17 cellular contexts compared by ENCODE assay signal in the genomic region with DNA sequence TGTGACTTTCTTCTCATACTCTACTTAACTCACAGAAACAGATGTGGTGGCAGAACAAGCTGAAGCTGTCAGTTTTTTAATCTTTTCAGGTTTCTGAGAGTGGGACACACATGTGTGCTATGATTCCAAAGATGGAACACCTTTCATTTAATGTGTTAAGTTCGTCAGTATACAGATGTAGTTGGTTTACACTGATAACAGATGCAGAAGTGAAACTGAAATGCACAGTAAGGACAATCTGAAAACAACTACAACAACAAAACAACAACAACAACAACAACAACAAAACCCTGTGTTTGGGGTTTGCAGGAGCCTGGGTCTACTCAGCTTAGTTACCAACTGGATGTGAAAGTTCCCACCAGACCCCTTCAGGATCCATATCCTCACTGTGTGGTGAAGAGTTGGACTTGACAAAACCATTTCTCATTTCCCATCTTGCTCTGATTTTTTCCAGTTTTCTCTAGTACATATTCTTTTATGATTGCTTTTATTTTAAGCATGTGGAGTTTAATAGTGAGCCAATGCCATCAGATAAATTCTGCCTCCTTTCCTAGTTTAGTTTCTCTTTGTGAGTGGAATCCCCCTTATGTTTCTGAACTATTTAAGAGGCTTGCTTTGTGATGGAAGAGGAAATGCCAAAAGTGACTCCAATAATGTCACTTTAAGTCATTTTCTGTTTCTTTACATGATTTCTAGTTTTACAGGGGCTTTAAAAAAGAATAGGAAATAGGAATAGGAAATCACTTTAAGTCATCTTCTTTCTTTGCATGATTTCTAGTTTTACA. TPM values are rescaled to one million over a fixed set of nuclear protein-coding genes. Genes with fewer than 3 reads are reported as not detected.
DNase-seq lines count a peak whose midpoint lies in the region; ATAC-seq and TF ChIP-seq lines count a peak whose summit lies in the region.
"Had no signal": no experiment of that assay in that cellular context is flagged by ENCODE, and none has a peak within 500 bp of the region (broad histone marks: within the 10 kb centered on the region; RNA-seq: fewer than 3 reads in every experiment).

No MANE protein-coding gene starts in this region.

- no peak overlapping the region for H3K4me3 Mint-ChIP-seq in glutamatergic neuron (ENCODE audit: unreplicated experiment)
- H3K4me3 Mint-ChIP-seq: naive thymus-derived CD8-positive, alpha-beta T cell had no signal

- peak overlapping the region; percentile 40 for H3K27ac Mint-ChIP-seq in glutamatergic neuron (ENCODE audit: unreplicated experiment)
- H3K27ac Mint-ChIP-seq: naive thymus-derived CD8-positive, alpha-beta T cell had no signal

- no peak overlapping the region for H2AFZ ChIP-seq in Karpas-422 (ENCODE audit: low read length)

- H3K27me3 ChIP-seq in Karpas-422 (ENCODE audit: low read length) = no peaks in the 10 kb centered on the region

- H3K9me3 ChIP-seq in Karpas-422 (ENCODE audit: low read length) = peaks cover 37% of the 10 kb centered on the region
- no peaks in the 10 kb centered on the region for H3K9me3 ChIP-seq in mucosa of descending colon

- no peaks in the 10 kb centered on the region for H4K20me1 ChIP-seq in Karpas-422 (ENCODE audit: insufficient read depth, low read depth, low read length)

- no peaks in the 10 kb centered on the region for H3K9me2 ChIP-seq in Karpas-422 (replicated peaks; ENCODE audit: insufficient read depth, low read length)

- no peaks in the 10 kb centered on the region for H3K4me1 ChIP-seq in Karpas-422 (ENCODE audit: low read length)
- H3K4me1 ChIP-seq in mucosa of descending colon (ENCODE audit: low read depth) = peaks cover 5% of the 10 kb centered on the region

- no peak for TF ChIP-seq POLR2A in GM18505 (IDR thresholded peaks at IDR 0.05; ENCODE audit: borderline replicate concordance, extremely low read depth, insufficient read depth, insufficient read length)

- H3K9me3 Mint-ChIP-seq in glutamatergic neuron (ENCODE audit: unreplicated experiment) = peaks cover 3% of the 10 kb centered on the region

- DNase-seq in glutamatergic neuron (no peak), Karpas-422 (no peak), mucosa of descending colon (no peak), inferior parietal cortex (ENCODE audit: extremely low spot score) (no peak), activated gamma-delta T cell treated with Interleukin-2 at 50 U/mL for 16 hours (no peak)
- DNase-seq: activated naive CD4-positive, alpha-beta T cell treated with Interleukin-2 at 50 U/mL for 16 hours; caudate nucleus; DMS79; left cardiac atrium; naive thymus-derived CD8-positive, alpha-beta T cell; NCI-H1436; SHP77 treated with DMSO at 0.1 percent for 48 hours; stimulated activated CD4-positive, alpha-beta T cell treated with anti-CD3 and anti-CD28 coated beads, Interleukin-4, amount 100 ng/mL, for 24 hours; stimulated activated naive CD4-positive, alpha-beta T cell had no signal

- no peaks in the 10 kb centered on the region for H3K27me3 Mint-ChIP-seq in glutamatergic neuron (ENCODE audit: unreplicated experiment)
- H3K27me3 Mint-ChIP-seq: naive thymus-derived CD8-positive, alpha-beta T cell had no signal

- H3K4me3 ChIP-seq in Karpas-422 (ENCODE audit: low read length) (no peak overlapping the region), mucosa of descending colon (no peak overlapping the region)

- ATAC-seq in GM18505 (IDR thresholded peaks at IDR 0.05; ENCODE audit: unreplicated experiment) = peak; percentile 63
- ATAC-seq in GM21515 (IDR thresholded peaks at IDR 0.05; ENCODE audit: unreplicated experiment) = peak; percentile 66
- ATAC-seq in HG03175 (IDR thresholded peaks at IDR 0.05; ENCODE audit: unreplicated experiment) = peak; percentile 67
- ATAC-seq in mucosa of descending colon = no peak
- ATAC-seq: left cardiac atrium; naive thymus-derived CD8-positive, alpha-beta T cell had no signal

- H3K4me1 Mint-ChIP-seq in glutamatergic neuron (ENCODE audit: low read depth, unreplicated experiment) = peaks cover 35% of the 10 kb centered on the region
- H3K4me1 Mint-ChIP-seq: naive thymus-derived CD8-positive, alpha-beta T cell had no signal

- no peak for TF ChIP-seq CTCF in glutamatergic neuron (IDR thresholded peaks at IDR 0.05; ENCODE audit: partially characterized antibody, unreplicated experiment)
- no peak for TF ChIP-seq CTCF in mucosa of descending colon (IDR thresholded peaks at IDR 0.05)

- no peaks in the 10 kb centered on the region for H3K36me3 ChIP-seq in Karpas-422 (ENCODE audit: insufficient read depth, low read length)
- no peaks in the 10 kb centered on the region for H3K36me3 ChIP-seq in mucosa of descending colon (ENCODE audit: low read depth)

- no peak overlapping the region for H3K4me2 ChIP-seq in Karpas-422 (ENCODE audit: low read depth, low read length, poor library complexity, severe bottlenecking)

- H3K9ac ChIP-seq in Karpas-422 (ENCODE audit: low read length) = no peak overlapping the region

- intact Hi-C loops in mucosa of descending colon (cut with DNase I, micrococcal nuclease) = no loop called here

- H3K27ac ChIP-seq in Karpas-422 (ENCODE audit: low read length) = no peak overlapping the region

- no peaks in the 10 kb centered on the region for H3K36me3 Mint-ChIP-seq in glutamatergic neuron (ENCODE audit: unreplicated experiment)
- H3K36me3 Mint-ChIP-seq: naive thymus-derived CD8-positive, alpha-beta T cell had no signal

- no peaks in the 10 kb centered on the region for H3K79me2 ChIP-seq in Karpas-422 (ENCODE audit: low read length)

RNA-seq across cellular contexts. Expression of a gene that starts 47.8 kb away (rescaled TPM):
- total RNA-seq in glutamatergic neuron (ENCODE audit: unreplicated experiment) (21.4 TPM), mucosa of descending colon (10 to 100 TPM; 17.6 to 38.9 (median 18.8) TPM)
- not detected in 2 replicates for total RNA-seq in Karpas-422 (2014; rRNA removed; shearing (Covaris generic); ENCODE audit: low replicate concordance)

Comparison
In these comparisons a context has a peak if more than half of its experiments do, and no peak if none do; other contexts are left out.
1. RNA of a gene that starts 47.8 kb away (total RNA-seq): 21.4 TPM in glutamatergic neuron (single experiment) and 17.6 to 38.9 TPM in mucosa of descending colon; not detected in Karpas-422; every median in the first group is over 10 times any median in the second.